ENCODE assay signal across 19 cellular contexts in the genomic region with DNA sequence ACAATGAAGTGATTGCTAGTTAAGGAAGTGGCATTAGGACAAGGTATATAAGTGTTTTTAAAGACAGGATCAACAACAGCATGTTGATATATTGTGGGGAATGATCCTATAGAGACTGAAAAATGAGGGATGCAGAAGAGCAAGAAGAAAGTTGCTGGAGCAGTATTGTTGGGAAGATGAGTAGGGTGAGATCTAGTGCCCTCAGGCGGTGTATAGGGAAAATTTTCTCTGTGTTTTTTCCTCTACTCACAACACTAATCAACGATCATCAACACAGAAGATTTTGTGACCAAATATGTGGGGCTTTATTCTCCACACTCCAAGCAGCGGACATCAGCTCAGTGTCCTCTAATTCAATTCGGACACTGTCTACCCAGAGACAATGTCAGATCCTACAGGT. TPM values are rescaled to one million over a fixed set of nuclear protein-coding genes. Genes with fewer than 3 reads are reported as not detected.
A peak's percentile ranks its signal among the peaks of the same experiment; 100 is the strongest.
DNase-seq lines count a peak whose midpoint lies in the region; ATAC-seq and TF ChIP-seq lines count a peak whose summit lies in the region.
"Had no signal": no experiment of that assay in that cellular context is flagged by ENCODE, and none has a peak within 500 bp of the region (broad histone marks: within the 10 kb centered on the region; RNA-seq: fewer than 3 reads in every experiment).

No MANE protein-coding gene starts in this region.

- no peaks in the 10 kb centered on the region for H3K27me3 ChIP-seq in OCI-LY1 (ENCODE audit: insufficient read depth, low read length)
- H3K27me3 ChIP-seq in endodermal cell (ENCODE audit: control insufficient read depth, insufficient read depth, low read length, poor library complexity, severe bottlenecking): peaks cover 6% of the 10 kb centered on the region
- H3K27me3 ChIP-seq in upper lobe of left lung: no peaks in the 10 kb centered on the region
- H3K27me3 ChIP-seq: ascending aorta, BLaER1 had no signal

- 73 to 100% methylated on average over 2 to 4 of the region's 4 CpGs for WGBS in endodermal cell (ENCODE audit: insufficient coverage in 1 of 2, insufficient read length in 1 of 2), 2 experiments
- 83 to 85% methylated on average over 4 of the region's 4 CpGs for WGBS in upper lobe of left lung, 2 donors

- H3K4me2 ChIP-seq in OCI-LY1 (ENCODE audit: low read length): no peak overlapping the region
- H3K4me2 ChIP-seq: BLaER1 had no signal

- H3K27me3 Mint-ChIP-seq in endodermal cell (ENCODE audit: insufficient read depth): peaks cover 11% of the 10 kb centered on the region

- no peak overlapping the region for H3K4me3 Mint-ChIP-seq in endodermal cell
- H3K4me3 Mint-ChIP-seq: stimulated activated effector memory CD8-positive, alpha-beta T cell treated with anti-CD3 and anti-CD28 coated beads, Interleukin-12 subunit alpha, Interleukin-12 subunit beta, amount 100 ng/mL, for 72 hours had no signal

- TF ChIP-seq EP300 in upper lobe of left lung (IDR thresholded peaks at IDR 0.05): no peak

- H3K9me3 Mint-ChIP-seq in endodermal cell: peaks cover 27% of the 10 kb centered on the region

- no peak for ATAC-seq in upper lobe of left lung (ENCODE audit: low FRiP score in 2 of 2)
- no peak for ATAC-seq in HG02571 (IDR thresholded peaks at IDR 0.05; ENCODE audit: unreplicated experiment)
- no peak for ATAC-seq in left lobe of liver
- ATAC-seq: Right ventricle myocardium inferior; stimulated activated effector memory CD8-positive, alpha-beta T cell treated with anti-CD3 and anti-CD28 coated beads, Interleukin-12 subunit alpha, Interleukin-12 subunit beta, amount 100 ng/mL, for 72 hours had no signal

- H3K4me1 Mint-ChIP-seq in endodermal cell: peaks cover 20% of the 10 kb centered on the region

- H3F3A ChIP-seq in OCI-LY1 (ENCODE audit: insufficient read depth, low read length): no peaks in the 10 kb centered on the region

- no peak overlapping the region for H3K9ac ChIP-seq in OCI-LY1 (ENCODE audit: low read length)
- no peak overlapping the region for H3K9ac ChIP-seq in endodermal cell (ENCODE audit: extremely low read depth, low read length, poor library complexity, severe bottlenecking)
- H3K9ac ChIP-seq: BLaER1 had no signal

- H3K4me3 ChIP-seq in OCI-LY1 (ENCODE audit: low read depth, low read length, poor library complexity, severe bottlenecking) (no peak overlapping the region), endodermal cell (ENCODE audit: low read length) (no peak overlapping the region), upper lobe of left lung (no peak overlapping the region)
- H3K4me3 ChIP-seq: ascending aorta, BLaER1 had no signal

- no peak overlapping the region for H2AFZ ChIP-seq in OCI-LY1 (ENCODE audit: low read length)

- TF ChIP-seq CTCF in 22Rv1 (IDR thresholded peaks at IDR 0.05): peak; percentile 43
- peak; percentile 40 for TF ChIP-seq CTCF in OCI-LY1 (IDR thresholded peaks at IDR 0.05; ENCODE audit: low read length)
- peak; percentile 62 for TF ChIP-seq CTCF in endodermal cell (conservative IDR thresholded peaks at IDR 0.05)
- no peak for TF ChIP-seq CTCF in upper lobe of left lung (IDR thresholded peaks at IDR 0.05)

- no peaks in the 10 kb centered on the region for H3K9me2 ChIP-seq in OCI-LY1 (ENCODE audit: low read depth, low read length)

- H3K9me3 ChIP-seq in OCI-LY1 (ENCODE audit: low read length): no peaks in the 10 kb centered on the region
- H3K9me3 ChIP-seq in endodermal cell (ENCODE audit: control insufficient read depth, low read length): peaks cover 18% of the 10 kb centered on the region
- peaks cover 0 to 7% (median 3%) of the 10 kb centered on the region in 4 donors for H3K9me3 ChIP-seq in upper lobe of left lung
- H3K9me3 ChIP-seq: ascending aorta had no signal

- no peak for TF ChIP-seq POLR2A in upper lobe of left lung (IDR thresholded peaks at IDR 0.05)

- H3K27ac ChIP-seq in 22Rv1 (no peak overlapping the region), OCI-LY1 (ENCODE audit: low read depth, low read length, poor library complexity, severe bottlenecking) (no peak overlapping the region), endodermal cell (ENCODE audit: low read depth, low read length) (no peak overlapping the region), upper lobe of left lung (no peak overlapping the region)
- H3K27ac ChIP-seq: ascending aorta, BLaER1 had no signal

- H3K79me2 ChIP-seq in OCI-LY1 (ENCODE audit: insufficient read depth, low read length): no peaks in the 10 kb centered on the region

- no peaks in the 10 kb centered on the region for H3K36me3 Mint-ChIP-seq in endodermal cell (ENCODE audit: low read depth)
- H3K36me3 Mint-ChIP-seq: stimulated activated effector memory CD8-positive, alpha-beta T cell treated with anti-CD3 and anti-CD28 coated beads, Interleukin-12 subunit alpha, Interleukin-12 subunit beta, amount 100 ng/mL, for 72 hours had no signal

- peak; percentile 11 for DNase-seq in ELR (ENCODE audit: low read depth)
- DNase-seq in endodermal cell: no peak
- DNase-seq in upper lobe of left lung: no peak
- DNase-seq in left lobe of liver (ENCODE audit: low spot score): no peak
- no peak for DNase-seq in activated naive CD4-positive, alpha-beta T cell treated with Interleukin-2 at 50 U/mL for 16 hours
- DNase-seq: activated CD4-positive, alpha-beta T cell treated with anti-CD3 and anti-CD28 coated beads, Interleukin-2, amount 50 U/mL, for 48 hours; effector CD4-positive, alpha-beta T cell; kidney; NCI-H1092 treated with DMSO at 0.1 percent for 48 hours; stimulated activated CD4-positive, alpha-beta T cell treated with anti-CD3 and anti-CD28 coated beads, Interleukin-2, amount 100 ng/mL, for 24 hours had no signal

- H3K27ac Mint-ChIP-seq in endodermal cell: no peak overlapping the region
- H3K27ac Mint-ChIP-seq: stimulated activated effector memory CD8-positive, alpha-beta T cell treated with anti-CD3 and anti-CD28 coated beads, Interleukin-12 subunit alpha, Interleukin-12 subunit beta, amount 100 ng/mL, for 72 hours had no signal

- H3K4me1 ChIP-seq in OCI-LY1 (ENCODE audit: insufficient read depth, low read length, severe bottlenecking): no peaks in the 10 kb centered on the region
- no peaks in the 10 kb centered on the region for H3K4me1 ChIP-seq in endodermal cell (ENCODE audit: control insufficient read depth, insufficient read depth, low read length)
- peaks cover 3 to 24% (median 10%) of the 10 kb centered on the region in 4 donors for H3K4me1 ChIP-seq in upper lobe of left lung
- H3K4me1 ChIP-seq: ascending aorta, BLaER1 had no signal

- H4K20me1 ChIP-seq in OCI-LY1 (ENCODE audit: insufficient read depth, low read length): no peaks in the 10 kb centered on the region
- H4K20me1 ChIP-seq: BLaER1 had no signal

- no peaks in the 10 kb centered on the region for H3K36me3 ChIP-seq in OCI-LY1 (ENCODE audit: insufficient read depth, low read length)
- H3K36me3 ChIP-seq in endodermal cell (ENCODE audit: control insufficient read depth, insufficient read depth, low read length): no peaks in the 10 kb centered on the region
- no peaks in the 10 kb centered on the region for H3K36me3 ChIP-seq in upper lobe of left lung
- H3K36me3 ChIP-seq: ascending aorta had no signal

RNA-seq across cellular contexts. Expression of a gene that starts 9.6 kb away (rescaled TPM):
- total RNA-seq in endodermal cell: not detected
- not detected for polyA plus RNA-seq in endodermal cell (2013, experiment 1 of 2)
- not detected for polyA plus RNA-seq in endodermal cell (2013, experiment 2 of 2)
- total RNA-seq in upper lobe of left lung: not detected
- total RNA-seq in left lobe of liver: not detected
- total RNA-seq: ascending aorta, kidney, pulmonary artery endothelial cell, Right ventricle myocardium inferior, ureter had no signal

RNA-seq across cellular contexts. Expression of a gene that starts 56.6 kb away (rescaled TPM):
- total RNA-seq in endodermal cell (10 to 100 TPM; 50.3 to 51.6 TPM), upper lobe of left lung (10 to 100 TPM in 5 of 6 donors, 1 to 10 TPM in 1; 8.0 to 51.7 (median 28.1) TPM), left lobe of liver (34.2 TPM)
- polyA plus RNA-seq in endodermal cell (2013, experiment 1 of 2): 40.1 TPM
- polyA plus RNA-seq in endodermal cell (2013, experiment 2 of 2): 37.2 TPM

Comparison
In these comparisons a context has a peak if more than half of its experiments do, and no peak if none do; other contexts are left out.
1. CTCF ChIP-seq: peak in 22Rv1 (single experiment), OCI-LY1 (single experiment) and endodermal cell (single experiment); none in upper lobe of left lung (0 of 6).